ENCODE assay signal across 17 cellular contexts in the genomic region with DNA sequence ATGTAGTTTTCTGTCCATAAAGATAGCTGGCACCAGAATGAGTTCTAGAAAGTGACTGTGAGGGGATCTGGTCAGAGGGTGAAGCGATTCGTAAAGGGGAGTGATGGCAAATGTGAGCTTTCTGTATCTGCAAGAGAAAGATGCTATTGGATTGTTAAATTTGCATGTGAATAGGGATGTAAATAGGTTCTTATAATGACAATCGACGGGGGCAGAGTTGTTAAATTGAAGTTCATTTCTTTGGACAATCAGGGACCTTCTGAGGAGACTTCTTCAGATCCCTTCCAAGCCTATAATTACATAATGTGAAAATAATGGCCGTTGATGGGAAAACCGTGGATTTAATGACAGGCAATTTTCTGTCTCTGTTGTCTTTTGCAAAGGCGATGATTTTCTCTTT. TPM values are rescaled to one million over a fixed set of nuclear protein-coding genes. Genes with fewer than 3 reads are reported as not detected.
DNase-seq lines count a peak whose midpoint lies in the region; ATAC-seq, FAIRE-seq and TF ChIP-seq lines count a peak whose summit lies in the region.
"Had no signal": no experiment of that assay in that cellular context is flagged by ENCODE, and none has a peak within 500 bp of the region (broad histone marks: within the 10 kb centered on the region; RNA-seq: fewer than 3 reads in every experiment).

No MANE protein-coding gene starts in this region.

- FAIRE-seq in D721Med (lab: Jason Lieb, UNC), result no peak
- FAIRE-seq: GM12891 had no signal

- H3K4me3 ChIP-seq in H7 (ENCODE audit: insufficient read depth, low read depth, low read length), result no peak overlapping the region

- no peaks in the 10 kb centered on the region for H3K36me3 Mint-ChIP-seq in WTC11

- peaks cover 68% of the 10 kb centered on the region for H3K4me1 Mint-ChIP-seq in WTC11

- H3K9me3 Mint-ChIP-seq in WTC11, result no peaks in the 10 kb centered on the region
- H3K9me3 Mint-ChIP-seq: T-helper 1 cell treated with Interleukin-12 subunit alpha and Interleukin-12 subunit beta and Interleukin-4 antibody, amounts not matched to agents 30 μg/mL and 1 μg/mL, for 36 hours had no signal

- no peaks in the 10 kb centered on the region for H3K27me3 ChIP-seq in H7 (ENCODE audit: control insufficient read depth, insufficient read depth, low read length)

- DNase-seq in H7, result peak; percentile 77
- peak; percentile 50 for DNase-seq in NCI-H1105 treated with DMSO at 0.1 percent for 48 hours (lab: John Stamatoyannopoulos, UW)
- DNase-seq in WTC11 (ENCODE audit: low spot score), result no peak
- peak; percentile 52 for DNase-seq in iPS-NIHi11 (ENCODE audit: low spot score)
- no peak for DNase-seq in 8988T
- no peak for DNase-seq in cerebellar nuclear complex (lab: John Stamatoyannopoulos, UW)
- DNase-seq in D721Med (ENCODE audit: insufficient read length, low spot score), result no peak
- DNase-seq: DMS53, IMR-90, Kasumi-1, NCI-H1436, NCI-H2107, NCI-H82, SHP77 treated with DMSO at 0.1 percent for 48 hours had no signal

- CTCF ChIA-PET in WTC11 (lab: Charles Lee), result interaction anchor here (1.1 to 1.7 kb wide), 3 partner anchors 11 to 53 kb away, joined by 3 to 18 read pairs (median 7); a partner anchor contains a TSS

- ATAC-seq in WTC11, result peak; percentile 86
- ATAC-seq in HG03045 (IDR thresholded peaks at IDR 0.05; ENCODE audit: unreplicated experiment), result no peak

- TF ChIP-seq CTCF in WTC11 (IDR thresholded peaks at IDR 0.05) (no peak), D721Med (IDR thresholded peaks at IDR 0.05; ENCODE audit: insufficient read depth, missing control alignments) (no peak)

- peak overlapping the region; percentile 99 for H3K27ac Mint-ChIP-seq in WTC11
- H3K27ac Mint-ChIP-seq: T-helper 1 cell treated with Interleukin-12 subunit alpha and Interleukin-12 subunit beta and Interleukin-4 antibody, amounts not matched to agents 30 μg/mL and 1 μg/mL, for 36 hours had no signal

- H3K4me3 Mint-ChIP-seq in WTC11, result peak overlapping the region; percentile 38
- H3K4me3 Mint-ChIP-seq: T-helper 1 cell treated with Interleukin-12 subunit alpha and Interleukin-12 subunit beta and Interleukin-4 antibody, amounts not matched to agents 30 μg/mL and 1 μg/mL, for 36 hours had no signal

- POLR2A ChIA-PET in WTC11 (lab: Charles Lee), result no interaction called here

- H3K27me3 Mint-ChIP-seq in WTC11 (ENCODE audit: low read depth), result peaks cover 3% of the 10 kb centered on the region

- H3K36me3 ChIP-seq in H7 (replicated peaks; ENCODE audit: control insufficient read depth, insufficient read depth, low read length), result no peaks in the 10 kb centered on the region

TF ChIP-seq in WTC11, 78 proteins besides CTCF, POLR2A, EP300 and RAD21:
- TF ChIP-seq, protein P1, sequence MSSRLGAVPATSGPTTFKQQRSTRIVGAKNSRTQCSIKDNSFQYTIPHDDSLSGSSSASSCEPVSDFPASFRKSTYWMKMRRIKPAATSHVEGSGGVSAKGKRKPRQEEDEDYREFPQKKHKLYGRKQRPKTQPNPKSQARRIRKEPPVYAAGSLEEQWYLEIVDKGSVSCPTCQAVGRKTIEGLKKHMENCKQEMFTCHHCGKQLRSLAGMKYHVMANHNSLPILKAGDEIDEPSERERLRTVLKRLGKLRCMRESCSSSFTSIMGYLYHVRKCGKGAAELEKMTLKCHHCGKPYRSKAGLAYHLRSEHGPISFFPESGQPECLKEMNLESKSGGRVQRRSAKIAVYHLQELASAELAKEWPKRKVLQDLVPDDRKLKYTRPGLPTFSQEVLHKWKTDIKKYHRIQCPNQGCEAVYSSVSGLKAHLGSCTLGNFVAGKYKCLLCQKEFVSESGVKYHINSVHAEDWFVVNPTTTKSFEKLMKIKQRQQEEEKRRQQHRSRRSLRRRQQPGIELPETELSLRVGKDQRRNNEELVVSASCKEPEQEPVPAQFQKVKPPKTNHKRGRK (CRISPR knock-in tag; IDR thresholded peaks at IDR 0.05; ENCODE audit: borderline replicate concordance), result no peak
- TF ChIP-seq, protein P2, sequence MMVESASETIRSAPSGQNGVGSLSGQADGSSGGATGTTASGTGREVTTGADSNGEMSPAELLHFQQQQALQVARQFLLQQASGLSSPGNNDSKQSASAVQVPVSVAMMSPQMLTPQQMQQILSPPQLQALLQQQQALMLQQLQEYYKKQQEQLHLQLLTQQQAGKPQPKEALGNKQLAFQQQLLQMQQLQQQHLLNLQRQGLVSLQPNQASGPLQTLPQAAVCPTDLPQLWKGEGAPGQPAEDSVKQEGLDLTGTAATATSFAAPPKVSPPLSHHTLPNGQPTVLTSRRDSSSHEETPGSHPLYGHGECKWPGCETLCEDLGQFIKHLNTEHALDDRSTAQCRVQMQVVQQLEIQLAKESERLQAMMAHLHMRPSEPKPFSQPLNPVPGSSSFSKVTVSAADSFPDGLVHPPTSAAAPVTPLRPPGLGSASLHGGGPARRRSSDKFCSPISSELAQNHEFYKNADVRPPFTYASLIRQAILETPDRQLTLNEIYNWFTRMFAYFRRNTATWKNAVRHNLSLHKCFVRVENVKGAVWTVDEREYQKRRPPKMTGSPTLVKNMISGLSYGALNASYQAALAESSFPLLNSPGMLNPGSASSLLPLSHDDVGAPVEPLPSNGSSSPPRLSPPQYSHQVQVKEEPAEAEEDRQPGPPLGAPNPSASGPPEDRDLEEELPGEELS (CRISPR knock-in tag; IDR thresholded peaks at IDR 0.05), result peak; percentile 31; the same call in 1 of the 2 replicates

RNA-seq across cellular contexts. Expression of a gene that starts 52.2 kb away (rescaled TPM):
- total RNA-seq in H7 (2014; rRNA removed; shearing (Covaris generic)), result 18.8 and 23.9 TPM in 2 replicates
- 23.9 to 27.4 TPM (median 24.0 TPM) in 3 replicates for total RNA-seq in WTC11 (2021)

Comparison
In these comparisons a context has a peak if more than half of its experiments do, and no peak if none do; other contexts are left out.
1. DNase-seq: peak in H7 (single experiment), NCI-H1105 treated with DMSO at 0.1 percent for 48 hours (single experiment) and iPS-NIHi11 (single experiment); none in WTC11 (single experiment), 8988T (single experiment), cerebellar nuclear complex (0 of 2) and D721Med (single experiment).